In genomic region chr22:22195265-22196017, GRCh38 we compare ENCODE assay signal across 9 cellular contexts. TPM values are rescaled to one million over a fixed set of nuclear protein-coding genes. Genes with fewer than 3 reads are reported as not detected.
DNase-seq lines count a peak whose midpoint lies in the region; ATAC-seq and TF ChIP-seq lines count a peak whose summit lies in the region.
"Had no signal": no experiment of that assay in that cellular context is flagged by ENCODE, and none has a peak within 500 bp of the region (broad histone marks: within the 10 kb centered on the region; RNA-seq: fewer than 3 reads in every experiment).

No MANE protein-coding gene starts in this region.

- H3K4me2 ChIP-seq in neural cell (ENCODE audit: low read length) = no peak overlapping the region

- TF ChIP-seq CTCF in C4-2B (conservative IDR thresholded peaks at IDR 0.05) (peak; percentile 96), epithelial cell of proximal tubule (conservative IDR thresholded peaks at IDR 0.05; ENCODE audit: low read depth, low read length) (peak; percentile 97), neural cell (IDR thresholded peaks at IDR 0.05; ENCODE audit: poor library complexity, severe bottlenecking) (peak; percentile 57), testis (IDR thresholded peaks at IDR 0.05) (peak; percentile 63 to 88 (median 66))

- peak; percentile 45 for TF ChIP-seq RAD21 in neural cell (conservative IDR thresholded peaks at IDR 0.05)

- H3K4me1 ChIP-seq in testis = no peaks in the 10 kb centered on the region

- H3F3A ChIP-seq in neural cell (ENCODE audit: insufficient read depth, low read length, poor library complexity, severe bottlenecking) = no peaks in the 10 kb centered on the region

- 61% methylated on average over 5 to 7 of the region's 7 CpGs for WGBS in testis, 2 donors

- H3K27ac ChIP-seq in C4-2B (no peak overlapping the region), neural cell (ENCODE audit: low read length) (no peak overlapping the region), testis (no peak overlapping the region)

- H3K9me3 ChIP-seq in neural cell (ENCODE audit: low read length) (no peaks in the 10 kb centered on the region), testis (no peaks in the 10 kb centered on the region)

- H3K27me3 ChIP-seq in neural cell (ENCODE audit: insufficient read depth, low read depth, low read length) (peaks cover 3% of the 10 kb centered on the region), testis (no peaks in the 10 kb centered on the region)

- H3K36me3 ChIP-seq in neural cell (ENCODE audit: insufficient read depth, low read length) (no peaks in the 10 kb centered on the region), testis (ENCODE audit: low read depth, missing control alignments) (no peaks in the 10 kb centered on the region)

- DNase-seq in NCI-H774 (lab: John Stamatoyannopoulos, UW) (peak; percentile 72), epithelial cell of proximal tubule (ENCODE audit: low read depth) (peak; percentile 31), testis (peak; percentile 89)
- peak; percentile 91 for DNase-seq in activated CD8-positive, alpha-beta memory T cell treated with anti-CD3 and anti-CD28 coated beads for 24 hours

- no peak overlapping the region for H3K9ac ChIP-seq in neural cell (ENCODE audit: low read length)

- H2AFZ ChIP-seq in neural cell (ENCODE audit: low read depth, low read length) = no peak overlapping the region

- TF ChIP-seq EP300 in neural cell (conservative IDR thresholded peaks at IDR 0.05; ENCODE audit: poor library complexity, severe bottlenecking) = no peak

- no peaks in the 10 kb centered on the region for H4K20me1 ChIP-seq in neural cell (ENCODE audit: insufficient read depth)

- H3K4me3 ChIP-seq in epithelial cell of proximal tubule (ENCODE audit: low read depth, low read length) (no peak overlapping the region), neural cell (ENCODE audit: low read length) (no peak overlapping the region), testis (no peak overlapping the region)

- intact Hi-C loops in testis (cut with DNase I; ENCODE audit: low total_unique reads) = no loop called here

- H3K79me2 ChIP-seq in neural cell (replicated peaks; ENCODE audit: insufficient read depth, low read length) = no peaks in the 10 kb centered on the region

- peak; percentile 78 for TF ChIP-seq POLR2A in GM19099 (IDR thresholded peaks at IDR 0.05; ENCODE audit: extremely low read depth, insufficient read length, low read depth)
- TF ChIP-seq POLR2A in testis (IDR thresholded peaks at IDR 0.05) = no peak

- H3K9me2 ChIP-seq in neural cell (ENCODE audit: insufficient read depth, low read length) = no peaks in the 10 kb centered on the region

- peak; percentile 61 for ATAC-seq in HG03460 (IDR thresholded peaks at IDR 0.05; ENCODE audit: unreplicated experiment)

TF ChIP-seq in neural cell, 6 proteins besides CTCF, POLR2A, EP300 and RAD21:
- TF ChIP-seq EZH2 (IDR thresholded peaks at IDR 0.05; ENCODE audit: borderline replicate concordance, insufficient read depth, low read length, poor library complexity, severe bottlenecking) (no peak), SMC3 (conservative IDR thresholded peaks at IDR 0.05; ENCODE audit: poor library complexity) (peak; percentile 50)

RNA-seq across cellular contexts. Expression of gene VPREB1, which starts 49.1 kb away (rescaled TPM):
- total RNA-seq in epithelial cell of proximal tubule = not detected in 2 replicates
- polyA plus RNA-seq in neural cell = not detected in 2 replicates
- polyA minus RNA-seq in neural cell = not detected in 2 replicates
- not detected for total RNA-seq in testis
- polyA plus RNA-seq in testis (ENCODE audit: insufficient read depth, low read depth, low replicate concordance) = not detected
- total RNA-seq: T-helper 1 cell treated with Interleukin-12 subunit alpha and Interleukin-12 subunit beta and Interleukin-4 antibody, amounts not matched to agents 30 ng/mL and 1 ng/mL, for 36 hours had no signal

Comparison
In these comparisons a context has a peak if more than half of its experiments do, and no peak if none do; other contexts are left out.
1. DNase-seq: peak in every context shown above with its lines; median percentile 91 in activated CD8-positive, alpha-beta memory T cell treated with anti-CD3 and anti-CD28 coated beads for 24 hours; 89 in testis; 72 in NCI-H774; 31 in epithelial cell of proximal tubule.